25 cellular contexts compared by ENCODE assay signal in genomic region chr18:75362435-75362834, GRCh38.
"Had no signal": no experiment of that assay in that cellular context is flagged by ENCODE, and none has a peak within 500 bp of the region (broad histone marks: within the 10 kb centered on the region; RNA-seq: fewer than 3 reads in every experiment).

No MANE protein-coding gene starts in this region.

- H3K4me1 ChIP-seq: gastrocnemius medialis, left ventricle myocardium inferior, prostate gland, tibial nerve had no signal

- H3K36me3 ChIP-seq: gastrocnemius medialis, left ventricle myocardium inferior, neutrophil, prostate gland, tibial nerve, WERI-Rb-1 had no signal

- H3K27ac ChIP-seq: gastrocnemius medialis, left ventricle myocardium inferior, neutrophil, prostate gland, tibial nerve, WERI-Rb-1 had no signal

- H3K27me3 ChIP-seq: neutrophil, tibial nerve had no signal

- DNase-seq: activated CD4-positive, alpha-beta memory T cell treated with anti-CD3 and anti-CD28 coated beads for 36 hours; activated CD4-positive, alpha-beta T cell treated with anti-CD3 and anti-CD28 coated beads, Interleukin-2, amount 10 ng/mL, durations not matched to agents 24 days and 14 days; activated CD8-positive, alpha-beta memory T cell treated with anti-CD3 and anti-CD28 coated beads, Interleukin-2, amount 50 U/mL, for 4 hours; activated naive CD8-positive, alpha-beta T cell treated with anti-CD3 and anti-CD28 coated beads, Interleukin-2, amount 50 U/mL, for 24 hours; activated T-cell treated with anti-CD3 and anti-CD28 coated beads, Interleukin-2, amount 50 U/mL, for 1 hour; amygdala; caudate nucleus; cortex of kidney; effector memory CD8-positive, alpha-beta T cell; erythroblast; gastrocnemius medialis; glutamatergic neuron; islet precursor cell; left ventricle myocardium inferior; stimulated activated CD4-positive, alpha-beta T cell treated with anti-CD3 and anti-CD28 coated beads, Interleukin-15, amount 100 ng/mL, for 24 hours; stimulated activated CD4-positive, alpha-beta T cell treated with anti-CD3 and anti-CD28 coated beads, Interleukin-2, amount 100 ng/mL, for 24 hours; stimulated activated naive B cell treated with anti-CD40 and anti-IgM and Interleukin-4, amounts not matched to agents 10 μg/mL and 1 μg/mL and 100 μg/mL, for 72 hours; T1000; WERI-Rb-1 had no signal

- ATAC-seq: activated CD4-positive, CD25-positive, alpha-beta regulatory T cell treated with anti-CD3 and anti-CD28 coated beads, Interleukin-2, amount 50 U/mL, for 24 hours; activated naive CD8-positive, alpha-beta T cell treated with anti-CD3 and anti-CD28 coated beads, Interleukin-2, amount 50 U/mL, for 24 hours; effector memory CD8-positive, alpha-beta T cell; gastrocnemius medialis; stimulated activated naive B cell treated with anti-CD40 and anti-IgM and Interleukin-4, amounts not matched to agents 10 μg/mL and 1 μg/mL and 100 μg/mL, for 72 hours had no signal

- H3K9me3 ChIP-seq: gastrocnemius medialis, left ventricle myocardium inferior, neutrophil, prostate gland, tibial nerve had no signal

- H3K4me2 ChIP-seq: smooth muscle cell had no signal

- H3K4me3 ChIP-seq: gastrocnemius medialis, left ventricle myocardium inferior, lung, prostate gland, smooth muscle cell, tibial nerve had no signal
